11 cellular contexts compared by ENCODE assay signal in genomic region chr9:23160491-23160890, GRCh38.
"Had no signal": no experiment of that assay in that cellular context is flagged by ENCODE, and none has a peak within 500 bp of the region (broad histone marks: within the 10 kb centered on the region; RNA-seq: fewer than 3 reads in every experiment).

No MANE protein-coding gene starts in this region.

- H3K4me1 ChIP-seq: HAP-1 had no signal

- FAIRE-seq: H1, H54 had no signal

- ATAC-seq: GM23338, HCT116 had no signal

- H3K9me3 ChIP-seq: HAP-1 had no signal

- H2AFZ ChIP-seq: GM23248, GM23338 had no signal

- DNase-seq: GM23248, GOT3, H7, H9, HCEC 1CT, HFFc6 had no signal

- H3K4me3 ChIP-seq: GM23248, GM23338, HAP-1 had no signal

- H3K9ac ChIP-seq: GM23248 had no signal

- H3K36me3 ChIP-seq: HAP-1 had no signal

- H3K27ac ChIP-seq: GM23248 had no signal

- H3K4me2 ChIP-seq: GM23338 had no signal
